1 cellular context compared by ENCODE assay signal in the genomic region with DNA sequence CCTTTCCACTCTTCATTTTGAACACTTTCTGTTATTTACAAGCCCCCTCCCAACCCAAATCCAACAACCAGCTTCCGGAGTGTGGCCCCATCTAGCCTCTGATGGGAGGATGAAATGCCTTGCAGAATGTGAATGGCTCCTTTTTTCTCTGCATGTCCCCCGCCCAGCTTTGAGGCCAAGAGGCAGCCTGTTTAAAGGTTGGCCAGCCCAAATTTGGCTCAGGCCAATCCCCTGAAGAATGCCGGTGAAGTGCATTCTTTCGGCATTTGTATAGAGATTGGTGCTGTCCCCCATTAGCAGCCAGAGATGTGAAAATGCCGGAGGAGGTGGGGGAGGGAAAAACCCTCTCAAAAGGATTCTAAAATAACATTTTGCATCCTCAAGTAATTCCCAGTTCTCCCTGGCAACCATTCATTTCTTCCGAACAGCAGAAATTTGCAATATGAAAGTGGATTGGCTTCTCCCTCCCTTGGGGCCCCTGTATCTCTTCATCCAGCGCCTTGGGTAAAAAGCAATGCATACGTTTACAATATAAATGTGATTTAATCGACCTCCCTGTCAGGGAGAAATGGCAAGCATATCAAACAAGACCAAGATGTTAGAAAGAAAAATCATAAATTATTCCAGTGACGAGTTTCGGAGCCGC.
TF ChIP-seq lines count a peak whose summit lies in the region.

No MANE protein-coding gene starts in this region.

TF ChIP-seq in GM23338, 12 proteins besides CTCF, POLR2A, EP300 and RAD21 (continued from another document):
- TF ChIP-seq ZNF462 (CRISPR knock-in tag; IDR thresholded peaks at IDR 0.05) (no peak), ZNF114 (CRISPR knock-in tag; IDR thresholded peaks at IDR 0.05) (no peak)
- TF ChIP-seq, protein P1, sequence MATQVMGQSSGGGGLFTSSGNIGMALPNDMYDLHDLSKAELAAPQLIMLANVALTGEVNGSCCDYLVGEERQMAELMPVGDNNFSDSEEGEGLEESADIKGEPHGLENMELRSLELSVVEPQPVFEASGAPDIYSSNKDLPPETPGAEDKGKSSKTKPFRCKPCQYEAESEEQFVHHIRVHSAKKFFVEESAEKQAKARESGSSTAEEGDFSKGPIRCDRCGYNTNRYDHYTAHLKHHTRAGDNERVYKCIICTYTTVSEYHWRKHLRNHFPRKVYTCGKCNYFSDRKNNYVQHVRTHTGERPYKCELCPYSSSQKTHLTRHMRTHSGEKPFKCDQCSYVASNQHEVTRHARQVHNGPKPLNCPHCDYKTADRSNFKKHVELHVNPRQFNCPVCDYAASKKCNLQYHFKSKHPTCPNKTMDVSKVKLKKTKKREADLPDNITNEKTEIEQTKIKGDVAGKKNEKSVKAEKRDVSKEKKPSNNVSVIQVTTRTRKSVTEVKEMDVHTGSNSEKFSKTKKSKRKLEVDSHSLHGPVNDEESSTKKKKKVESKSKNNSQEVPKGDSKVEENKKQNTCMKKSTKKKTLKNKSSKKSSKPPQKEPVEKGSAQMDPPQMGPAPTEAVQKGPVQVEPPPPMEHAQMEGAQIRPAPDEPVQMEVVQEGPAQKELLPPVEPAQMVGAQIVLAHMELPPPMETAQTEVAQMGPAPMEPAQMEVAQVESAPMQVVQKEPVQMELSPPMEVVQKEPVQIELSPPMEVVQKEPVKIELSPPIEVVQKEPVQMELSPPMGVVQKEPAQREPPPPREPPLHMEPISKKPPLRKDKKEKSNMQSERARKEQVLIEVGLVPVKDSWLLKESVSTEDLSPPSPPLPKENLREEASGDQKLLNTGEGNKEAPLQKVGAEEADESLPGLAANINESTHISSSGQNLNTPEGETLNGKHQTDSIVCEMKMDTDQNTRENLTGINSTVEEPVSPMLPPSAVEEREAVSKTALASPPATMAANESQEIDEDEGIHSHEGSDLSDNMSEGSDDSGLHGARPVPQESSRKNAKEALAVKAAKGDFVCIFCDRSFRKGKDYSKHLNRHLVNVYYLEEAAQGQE (IDR thresholded peaks at IDR 0.05; ENCODE audit: unreplicated experiment): no peak
TF ChIP-seq in GM23338: peak in this region for 0.
